ENCODE assay signal across 2 cellular contexts in the genomic region with DNA sequence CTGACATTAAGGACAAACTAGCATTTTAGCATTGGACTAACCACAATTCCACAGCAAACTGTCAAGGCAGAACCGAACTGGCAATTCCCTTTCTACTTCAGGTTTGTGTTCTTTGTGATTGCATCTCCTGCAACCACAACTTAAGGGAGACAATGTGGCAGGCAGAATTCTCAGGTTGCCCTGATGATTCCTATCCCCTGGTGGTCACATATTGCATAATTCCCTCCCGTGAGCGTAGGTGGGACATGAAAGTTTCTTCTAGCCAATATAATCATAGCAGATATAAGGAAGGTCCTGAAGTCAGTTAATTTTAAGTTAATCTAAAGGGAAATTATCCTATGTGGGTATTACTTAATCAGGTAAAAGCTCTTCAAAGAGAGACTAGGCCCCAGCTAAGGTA.
A peak's percentile ranks its signal among the peaks of the same experiment; 100 is the strongest.
TF ChIP-seq lines count a peak whose summit lies in the region.

No MANE protein-coding gene starts in this region.

TF ChIP-seq in GM23338, 12 proteins besides CTCF, POLR2A, EP300 and RAD21 (continues in another document):
- TF ChIP-seq JUNB (IDR thresholded peaks at IDR 0.05; ENCODE audit: unreplicated experiment) (no peak), ZNF114 (CRISPR knock-in tag; IDR thresholded peaks at IDR 0.05) (no peak), NANOG (IDR thresholded peaks at IDR 0.05; ENCODE audit: borderline replicate concordance) (no peak), STAT1 (IDR thresholded peaks at IDR 0.05; ENCODE audit: unreplicated experiment) (no peak), ETS1 (IDR thresholded peaks at IDR 0.05) (no peak), CREB1 (CRISPR knock-in tag; IDR thresholded peaks at IDR 0.05; ENCODE audit: low read depth) (no peak), ZNF331 (CRISPR knock-in tag; IDR thresholded peaks at IDR 0.05; ENCODE audit: low read depth) (no peak), EZH2 (IDR thresholded peaks at IDR 0.05; ENCODE audit: low read depth, unreplicated experiment) (no peak), POLR2AphosphoS5 (IDR thresholded peaks at IDR 0.05; ENCODE audit: low read depth) (no peak), EZH2phosphoT487 (IDR thresholded peaks at IDR 0.05; ENCODE audit: unreplicated experiment) (no peak)
- TF ChIP-seq, protein P1, sequence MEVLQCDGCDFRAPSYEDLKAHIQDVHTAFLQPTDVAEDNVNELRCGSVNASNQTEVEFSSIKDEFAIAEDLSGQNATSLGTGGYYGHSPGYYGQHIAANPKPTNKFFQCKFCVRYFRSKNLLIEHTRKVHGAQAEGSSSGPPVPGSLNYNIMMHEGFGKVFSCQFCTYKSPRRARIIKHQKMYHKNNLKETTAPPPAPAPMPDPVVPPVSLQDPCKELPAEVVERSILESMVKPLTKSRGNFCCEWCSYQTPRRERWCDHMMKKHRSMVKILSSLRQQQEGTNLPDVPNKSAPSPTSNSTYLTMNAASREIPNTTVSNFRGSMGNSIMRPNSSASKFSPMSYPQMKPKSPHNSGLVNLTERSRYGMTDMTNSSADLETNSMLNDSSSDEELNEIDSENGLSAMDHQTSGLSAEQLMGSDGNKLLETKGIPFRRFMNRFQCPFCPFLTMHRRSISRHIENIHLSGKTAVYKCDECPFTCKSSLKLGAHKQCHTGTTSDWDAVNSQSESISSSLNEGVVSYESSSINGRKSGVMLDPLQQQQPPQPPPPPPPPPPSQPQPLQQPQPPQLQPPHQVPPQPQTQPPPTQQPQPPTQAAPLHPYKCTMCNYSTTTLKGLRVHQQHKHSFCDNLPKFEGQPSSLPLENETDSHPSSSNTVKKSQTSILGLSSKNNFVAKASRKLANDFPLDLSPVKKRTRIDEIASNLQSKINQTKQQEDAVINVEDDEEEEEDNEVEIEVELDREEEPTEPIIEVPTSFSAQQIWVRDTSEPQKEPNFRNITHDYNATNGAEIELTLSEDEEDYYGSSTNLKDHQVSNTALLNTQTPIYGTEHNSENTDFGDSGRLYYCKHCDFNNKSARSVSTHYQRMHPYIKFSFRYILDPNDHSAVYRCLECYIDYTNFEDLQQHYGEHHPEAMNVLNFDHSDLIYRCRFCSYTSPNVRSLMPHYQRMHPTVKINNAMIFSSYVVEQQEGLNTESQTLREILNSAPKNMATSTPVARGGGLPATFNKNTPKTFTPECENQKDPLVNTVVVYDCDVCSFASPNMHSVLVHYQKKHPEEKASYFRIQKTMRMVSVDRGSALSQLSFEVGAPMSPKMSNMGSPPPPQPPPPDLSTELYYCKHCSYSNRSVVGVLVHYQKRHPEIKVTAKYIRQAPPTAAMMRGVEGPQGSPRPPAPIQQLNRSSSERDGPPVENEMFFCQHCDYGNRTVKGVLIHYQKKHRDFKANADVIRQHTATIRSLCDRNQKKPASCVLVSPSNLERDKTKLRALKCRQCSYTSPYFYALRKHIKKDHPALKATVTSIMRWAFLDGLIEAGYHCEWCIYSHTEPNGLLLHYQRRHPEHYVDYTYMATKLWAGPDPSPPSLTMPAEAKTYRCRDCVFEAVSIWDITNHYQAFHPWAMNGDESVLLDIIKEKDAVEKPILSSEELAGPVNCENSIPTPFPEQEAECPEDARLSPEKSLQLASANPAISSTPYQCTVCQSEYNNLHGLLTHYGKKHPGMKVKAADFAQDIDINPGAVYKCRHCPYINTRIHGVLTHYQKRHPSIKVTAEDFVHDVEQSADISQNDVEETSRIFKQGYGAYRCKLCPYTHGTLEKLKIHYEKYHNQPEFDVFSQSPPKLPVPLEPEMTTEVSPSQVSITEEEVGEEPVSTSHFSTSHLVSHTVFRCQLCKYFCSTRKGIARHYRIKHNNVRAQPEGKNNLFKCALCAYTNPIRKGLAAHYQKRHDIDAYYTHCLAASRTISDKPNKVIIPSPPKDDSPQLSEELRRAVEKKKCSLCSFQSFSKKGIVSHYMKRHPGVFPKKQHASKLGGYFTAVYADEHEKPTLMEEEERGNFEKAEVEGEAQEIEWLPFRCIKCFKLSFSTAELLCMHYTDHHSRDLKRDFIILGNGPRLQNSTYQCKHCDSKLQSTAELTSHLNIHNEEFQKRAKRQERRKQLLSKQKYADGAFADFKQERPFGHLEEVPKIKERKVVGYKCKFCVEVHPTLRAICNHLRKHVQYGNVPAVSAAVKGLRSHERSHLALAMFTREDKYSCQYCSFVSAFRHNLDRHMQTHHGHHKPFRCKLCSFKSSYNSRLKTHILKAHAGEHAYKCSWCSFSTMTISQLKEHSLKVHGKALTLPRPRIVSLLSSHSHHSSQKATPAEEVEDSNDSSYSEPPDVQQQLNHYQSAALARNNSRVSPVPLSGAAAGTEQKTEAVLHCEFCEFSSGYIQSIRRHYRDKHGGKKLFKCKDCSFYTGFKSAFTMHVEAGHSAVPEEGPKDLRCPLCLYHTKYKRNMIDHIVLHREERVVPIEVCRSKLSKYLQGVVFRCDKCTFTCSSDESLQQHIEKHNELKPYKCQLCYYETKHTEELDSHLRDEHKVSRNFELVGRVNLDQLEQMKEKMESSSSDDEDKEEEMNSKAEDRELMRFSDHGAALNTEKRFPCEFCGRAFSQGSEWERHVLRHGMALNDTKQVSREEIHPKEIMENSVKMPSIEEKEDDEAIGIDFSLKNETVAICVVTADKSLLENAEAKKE (CRISPR knock-in tag; IDR thresholded peaks at IDR 0.05) = no peak

TF ChIP-seq in H1, 55 proteins besides CTCF, POLR2A, EP300 and RAD21:
- peak; percentile 76 for TF ChIP-seq CEBPB (IDR thresholded peaks at IDR 0.05; ENCODE audit: low read depth, low read length)
- TF ChIP-seq POU5F1 (IDR thresholded peaks at IDR 0.05; ENCODE audit: low read depth, low read length) = no peak
- TF ChIP-seq KDM1A (IDR thresholded peaks at IDR 0.05; ENCODE audit: borderline replicate concordance, low read length) = no peak
- TF ChIP-seq GABPA (IDR thresholded peaks at IDR 0.05; ENCODE audit: borderline replicate concordance, insufficient read depth, low read length) = no peak
